Comparison of ENCODE assay signal across 10 cellular contexts in the genomic region with DNA sequence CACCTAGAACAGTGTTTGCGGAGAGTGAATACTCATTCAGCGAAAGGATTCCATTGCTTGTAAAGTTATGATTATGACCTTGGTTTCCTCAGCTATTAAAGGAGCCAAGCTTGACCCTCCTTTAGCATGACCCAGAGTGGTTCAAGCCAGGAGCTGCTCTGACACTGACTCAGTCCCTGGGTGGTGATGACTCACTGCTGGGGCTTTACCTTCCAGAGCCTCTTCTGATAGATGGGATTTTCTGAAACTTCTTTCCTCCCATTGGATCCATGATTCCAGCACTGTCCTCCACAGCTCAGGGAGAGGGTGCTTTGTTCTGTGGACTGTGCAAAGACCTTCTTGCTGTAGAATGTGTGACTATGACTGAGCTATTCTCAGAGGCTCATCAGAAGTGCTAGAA.
A peak's percentile ranks its signal among the peaks of the same experiment; 100 is the strongest.
DNase-seq lines count a peak whose midpoint lies in the region; ATAC-seq, FAIRE-seq and TF ChIP-seq lines count a peak whose summit lies in the region.
"Had no signal": no experiment of that assay in that cellular context is flagged by ENCODE, and none has a peak within 500 bp of the region (broad histone marks: within the 10 kb centered on the region; RNA-seq: fewer than 3 reads in every experiment).

No MANE protein-coding gene starts in this region.

- no peaks in the 10 kb centered on the region for H3K27me3 ChIP-seq in pancreas
- H3K27me3 ChIP-seq: vagina had no signal

- intact Hi-C loops in pancreas (cut with DNase I): no loop called here

- TF ChIP-seq CTCF in pancreas (IDR thresholded peaks at IDR 0.05): no peak

- 91 to 95% methylated on average over 2 of the region's 2 CpGs for WGBS in pancreas, 2 donors

- no peak overlapping the region for H3K27ac ChIP-seq in pancreas
- H3K27ac ChIP-seq: skin epidermis, vagina had no signal

- peaks cover 0 to 4% (median 0%) of the 10 kb centered on the region in 3 donors for H3K4me1 ChIP-seq in pancreas

- no peaks in the 10 kb centered on the region for H3K36me3 ChIP-seq in pancreas
- H3K36me3 ChIP-seq: vagina had no signal

- H3K4me3 ChIP-seq in pancreas: no peak overlapping the region
- H3K4me3 ChIP-seq: skin epidermis, vagina had no signal

- peak; percentile 55 for ATAC-seq in GM19463 (IDR thresholded peaks at IDR 0.05; ENCODE audit: unreplicated experiment)
- ATAC-seq in HG03520 (IDR thresholded peaks at IDR 0.05; ENCODE audit: unreplicated experiment): peak; percentile 37
- peak; percentile 53 for ATAC-seq in esophagus mucosa
- ATAC-seq in pancreas: no peak

- FAIRE-seq in pancreas (lab: Jason Lieb, UNC): no peak

- no peaks in the 10 kb centered on the region for H3K9me3 ChIP-seq in pancreas
- H3K9me3 ChIP-seq: vagina had no signal

- DNase-seq in Daoy (ENCODE audit: low read depth): peak; percentile 85
- DNase-seq in pancreas: no peak
- DNase-seq in SIG-M5 treated with dmso at 0.1 percent for 504 hours (lab: John Stamatoyannopoulos, UW; ENCODE audit: unreplicated experiment): no peak
- no peak for DNase-seq in hypothalamus (lab: John Stamatoyannopoulos, UW)
- no peak for DNase-seq in GF-D8 (lab: John Stamatoyannopoulos, UW)

Comparison
In these comparisons a context has a peak if more than half of its experiments do, and no peak if none do; other contexts are left out.
1. ATAC-seq: peak in GM19463 (single experiment), HG03520 (single experiment) and esophagus mucosa (single experiment); none in pancreas (0 of 4).